Comparison of ENCODE assay signal across 26 cellular contexts in genomic region chr7:133642907-133643306, GRCh38.
"Had no signal": no experiment of that assay in that cellular context is flagged by ENCODE, and none has a peak within 500 bp of the region (broad histone marks: within the 10 kb centered on the region; RNA-seq: fewer than 3 reads in every experiment).

No MANE protein-coding gene starts in this region.

- H3K9me3 ChIP-seq: adrenal gland, body of pancreas, esophagus squamous epithelium had no signal

- FAIRE-seq: frontal cortex had no signal

- H3K27ac ChIP-seq: adrenal gland, body of pancreas, coronary artery, dorsolateral prefrontal cortex, esophagus squamous epithelium had no signal

- H3K4me3 ChIP-seq: adrenal gland, body of pancreas, coronary artery, dorsolateral prefrontal cortex, esophagus squamous epithelium had no signal

- H3K36me3 ChIP-seq: adrenal gland, esophagus squamous epithelium had no signal

- ATAC-seq: activated CD4-positive, alpha-beta T cell treated with anti-CD3 and anti-CD28 coated beads for 36 hours; activated CD8-positive, alpha-beta memory T cell treated with anti-CD3 and anti-CD28 coated beads, Interleukin-2, amount 10 ng/mL, durations not matched to agents 7 days and 5 days; activated CD8-positive, alpha-beta T cell treated with anti-CD3 and anti-CD28 coated beads, Interleukin-2, amount 10 ng/mL, durations not matched to agents 7 days and 5 days; activated naive CD8-positive, alpha-beta T cell treated with anti-CD3 and anti-CD28 coated beads, Interleukin-2, amount 50 U/mL, for 24 hours; body of pancreas had no signal

- H3K27me3 ChIP-seq: adrenal gland, body of pancreas, dorsolateral prefrontal cortex, esophagus squamous epithelium had no signal

- DNase-seq: activated CD4-positive, alpha-beta memory T cell treated with anti-CD3 and anti-CD28 coated beads for 36 hours; activated CD4-positive, alpha-beta T cell treated with anti-CD3 and anti-CD28 coated beads for 36 hours; activated CD4-positive, alpha-beta T cell treated with anti-CD3 and anti-CD28 coated beads, Interleukin-2, amount 10 ng/mL, durations not matched to agents 24 days and 14 days; activated CD4-positive, CD25-positive, alpha-beta regulatory T cell; activated CD4-positive, CD25-positive, alpha-beta regulatory T cell treated with anti-CD3 and anti-CD28 coated beads, Interleukin-2, amount 50 U/mL, for 72 hours; activated CD8-positive, alpha-beta memory T cell treated with anti-CD3 and anti-CD28 coated beads, Interleukin-2, amount 10 ng/mL, durations not matched to agents 7 days and 5 days; activated CD8-positive, alpha-beta memory T cell treated with anti-CD3 and anti-CD28 coated beads, Interleukin-2, amount 50 U/mL, for 4 hours; activated CD8-positive, alpha-beta T cell treated with anti-CD3 and anti-CD28 coated beads, Interleukin-2, amount 10 ng/mL, durations not matched to agents 7 days and 5 days; activated effector memory CD4-positive, alpha-beta T cell treated with anti-CD3 and anti-CD28 coated beads, Interleukin-2, amount 50 U/mL, for 16 hours; activated naive CD4-positive, alpha-beta T cell treated with anti-CD3 and anti-CD28 coated beads for 36 hours; activated naive CD8-positive, alpha-beta T cell treated with anti-CD3 and anti-CD28 coated beads for 36 hours; activated naive CD8-positive, alpha-beta T cell treated with anti-CD3 and anti-CD28 coated beads, Interleukin-2, amount 50 U/mL, for 24 hours; activated T-cell treated with anti-CD3 and anti-CD28 coated beads, Interleukin-2, amount 50 U/mL, for 1 hour; activated T-cell treated with anti-CD3 and anti-CD28 coated beads, Interleukin-2, amount 50 U/mL, for 48 hours; adrenal gland; amygdala; aorta; body of pancreas; dorsolateral prefrontal cortex; effector memory CD4-positive, alpha-beta T cell; endodermal cell; esophagus squamous epithelium; head of caudate nucleus; T-helper 2 cell had no signal
